Comparison of ENCODE assay signal across 29 cellular contexts in the genomic region with DNA sequence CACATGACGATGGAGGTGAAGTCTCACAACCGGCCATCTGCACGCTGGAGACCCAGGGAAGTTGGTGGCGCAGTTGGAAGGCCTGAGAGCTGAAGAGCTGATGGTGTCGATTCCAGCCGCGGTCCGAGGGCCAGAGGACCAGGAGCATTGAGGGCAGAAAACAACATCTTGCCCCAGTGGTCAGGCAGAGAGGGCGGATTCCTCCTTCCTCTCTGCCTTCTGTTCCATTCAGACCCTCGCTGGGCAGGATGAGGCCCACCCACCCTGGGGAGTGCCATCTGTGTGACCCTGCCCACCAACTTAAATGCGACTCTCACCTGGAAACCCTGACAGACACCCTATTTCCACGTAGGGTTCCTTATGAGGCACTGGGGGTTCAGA.
"Had no signal": no experiment of that assay in that cellular context is flagged by ENCODE, and none has a peak within 500 bp of the region (broad histone marks: within the 10 kb centered on the region; RNA-seq: fewer than 3 reads in every experiment).

No MANE protein-coding gene starts in this region.

- H3K27ac Mint-ChIP-seq: immature natural killer cell; naive thymus-derived CD8-positive, alpha-beta T cell; nephron progenitor cell; neural progenitor cell; stimulated activated memory B cell treated with anti-CD40 and anti-IgM and Interleukin-4, amounts not matched to agents 10 μg/mL and 1 μg/mL and 100 μg/mL, for 72 hours; type B pancreatic cell had no signal

- H3K4me3 Mint-ChIP-seq: immature natural killer cell; naive thymus-derived CD8-positive, alpha-beta T cell; nephron progenitor cell; neural progenitor cell; stimulated activated memory B cell treated with anti-CD40 and anti-IgM and Interleukin-4, amounts not matched to agents 10 μg/mL and 1 μg/mL and 100 μg/mL, for 72 hours; stimulated activated naive CD8-positive, alpha-beta T cell treated with anti-CD3 and anti-CD28 coated beads, Interleukin-15, amount 100 ng/mL, for 72 hours; type B pancreatic cell had no signal

- H3K27ac ChIP-seq: left lung, lower lobe of right lung, neural progenitor cell, ovary, prostate gland, sigmoid colon, spleen, tibial nerve, uterus had no signal

- H3K9me3 ChIP-seq: left lung, lower lobe of right lung, ovary, prostate gland, sigmoid colon, spleen, tibial nerve, uterus had no signal

- H3K27me3 ChIP-seq: left lung, neural progenitor cell, ovary, sigmoid colon, tibial nerve, uterus had no signal

- H3K36me3 ChIP-seq: left lung, lower lobe of right lung, neural progenitor cell, ovary, prostate gland, sigmoid colon, spleen, tibial nerve, uterus had no signal

- H3K4me1 Mint-ChIP-seq: stimulated activated memory B cell treated with anti-CD40 and anti-IgM and Interleukin-4, amounts not matched to agents 10 μg/mL and 1 μg/mL and 100 μg/mL, for 72 hours; stimulated activated naive CD8-positive, alpha-beta T cell treated with anti-CD3 and anti-CD28 coated beads, Interleukin-15, amount 100 ng/mL, for 72 hours had no signal

- H3K9ac ChIP-seq: neural progenitor cell had no signal

- H3K4me1 ChIP-seq: left lung, lower lobe of right lung, prostate gland, spleen, tibial nerve, uterus had no signal

- H3K36me3 Mint-ChIP-seq: immature natural killer cell; naive thymus-derived CD8-positive, alpha-beta T cell; neural progenitor cell; stimulated activated memory B cell treated with anti-CD40 and anti-IgM and Interleukin-4, amounts not matched to agents 10 μg/mL and 1 μg/mL and 100 μg/mL, for 72 hours; type B pancreatic cell had no signal

- H3K4me2 ChIP-seq: neural progenitor cell had no signal

- H2AFZ ChIP-seq: neural progenitor cell had no signal

- H3K4me3 ChIP-seq: left lung, lower lobe of right lung, neural progenitor cell, ovary, prostate gland, sigmoid colon, spleen, tibial nerve, uterus had no signal

- FAIRE-seq: islet of Langerhans, kidney, small intestine had no signal

- DNase-seq: hypothalamus; immature natural killer cell; kidney; left colon; lower lobe of right lung; mammary epithelial cell; mesenchymal stem cell; naive thymus-derived CD8-positive, alpha-beta T cell; nephron progenitor cell; ovary; retina; right cardiac atrium; small intestine; spleen; stimulated activated CD4-positive, alpha-beta T cell treated with anti-CD3 and anti-CD28 coated beads, Interleukin-2, amount 100 ng/mL, for 48 hours; stimulated activated CD4-positive, alpha-beta T cell treated with anti-CD3 and anti-CD28 coated beads, Interleukin-4, amount 100 ng/mL, for 4 hours; stimulated activated CD8-positive, alpha-beta memory T cell treated with anti-CD3 and anti-CD28 coated beads, Interleukin-4, amount 100 ng/mL, for 48 hours; stimulated activated naive CD4-positive, alpha-beta T cell treated with Interleukin-2 at 50 U/mL for 16 hours; stimulated activated naive CD8-positive, alpha-beta T cell treated with anti-CD3 and anti-CD28 coated beads, Interleukin-15, amount 100 ng/mL, for 72 hours; substantia nigra; uterus had no signal

- ATAC-seq: left colon; left lung; lower lobe of right lung; naive thymus-derived CD8-positive, alpha-beta T cell; stimulated activated naive CD8-positive, alpha-beta T cell treated with anti-CD3 and anti-CD28 coated beads, Interleukin-15, amount 100 ng/mL, for 72 hours had no signal

- H3K9me3 Mint-ChIP-seq: immature natural killer cell; naive thymus-derived CD8-positive, alpha-beta T cell; nephron progenitor cell; neural progenitor cell; stimulated activated memory B cell treated with anti-CD40 and anti-IgM and Interleukin-4, amounts not matched to agents 10 μg/mL and 1 μg/mL and 100 μg/mL, for 72 hours; stimulated activated naive CD8-positive, alpha-beta T cell treated with anti-CD3 and anti-CD28 coated beads, Interleukin-15, amount 100 ng/mL, for 72 hours; type B pancreatic cell had no signal

- H3K27me3 Mint-ChIP-seq: stimulated activated naive CD8-positive, alpha-beta T cell treated with anti-CD3 and anti-CD28 coated beads, Interleukin-15, amount 100 ng/mL, for 72 hours had no signal
